27 cellular contexts compared by ENCODE assay signal in genomic region chr11:30990625-30991348, GRCh38.
A peak's percentile ranks its signal among the peaks of the same experiment; 100 is the strongest.
DNase-seq lines count a peak whose midpoint lies in the region; ATAC-seq, FAIRE-seq and TF ChIP-seq lines count a peak whose summit lies in the region.
"Had no signal": no experiment of that assay in that cellular context is flagged by ENCODE, and none has a peak within 500 bp of the region (broad histone marks: within the 10 kb centered on the region; RNA-seq: fewer than 3 reads in every experiment).

No MANE protein-coding gene starts in this region.

- no peaks in the 10 kb centered on the region for H3K79me2 ChIP-seq in HepG2 (ENCODE audit: insufficient read depth, low read length)

- H3K27ac Mint-ChIP-seq in activated T-cell treated with anti-CD3 and anti-CD28 coated beads, Interleukin-2, amount 50 U/mL, for 72 hours: no peak overlapping the region
- H3K27ac Mint-ChIP-seq: activated CD8-positive, alpha-beta memory T cell treated with anti-CD3 and anti-CD28 coated beads, Interleukin-2, amount 10 ng/mL, durations not matched to agents 7 days and 5 days; activated naive CD4-positive, alpha-beta T cell treated with anti-CD3 and anti-CD28 coated beads for 36 hours; nephron progenitor cell; WTC11 had no signal

- H3K9me3 ChIP-seq in liver (ENCODE audit: control insufficient read depth in 4 of 4, low read length in 3 of 4) (no peaks in the 10 kb centered on the region), HepG2 (ENCODE audit: low read length) (no peaks in the 10 kb centered on the region)
- H3K9me3 ChIP-seq: adrenal gland, right atrium auricular region, SJSA1, transverse colon had no signal

- H3K4me1 Mint-ChIP-seq in activated T-cell treated with anti-CD3 and anti-CD28 coated beads, Interleukin-2, amount 50 U/mL, for 72 hours (ENCODE audit: low read depth): no peaks in the 10 kb centered on the region
- H3K4me1 Mint-ChIP-seq: GM23338, nephron progenitor cell had no signal

- H3K4me3 ChIP-seq in liver (ENCODE audit: low read depth in 1 of 3, low read length in 3 of 3) (peak overlapping the region; percentile 3 to 33 (median 3)), HepG2 (replicated peaks in 1 of 3; ENCODE audit: insufficient read depth in 1 of 3, low read depth in 2 of 3, low read length in 3 of 3) (no peak overlapping the region)
- H3K4me3 ChIP-seq: adrenal gland, GM23338, right atrium auricular region, SJSA1, transverse colon had no signal

- H3K36me3 ChIP-seq in liver (ENCODE audit: control insufficient read depth in 4 of 4, insufficient read depth in 3 of 4, low read depth in 1 of 4, low read length in 3 of 4) (no peaks in the 10 kb centered on the region), HepG2 (replicated peaks in 1 of 2; ENCODE audit: control insufficient read depth in 1 of 2, insufficient read depth in 2 of 2, low read length in 2 of 2) (no peaks in the 10 kb centered on the region)
- H3K36me3 ChIP-seq: adrenal gland, brain microvascular endothelial cell, right atrium auricular region, SJSA1, transverse colon had no signal

- no peak for DNase-seq in HepG2 (ENCODE audit: low spot score)
- DNase-seq in NCI-H774 (lab: John Stamatoyannopoulos, UW): peak; percentile 72
- DNase-seq in NCI-H446 (lab: John Stamatoyannopoulos, UW): no peak
- no peak for DNase-seq in activated T-cell treated with anti-CD3 and anti-CD28 coated beads, Interleukin-2, amount 50 U/mL, for 72 hours
- DNase-seq: ACHN; activated CD4-positive, alpha-beta T cell treated with anti-CD3 and anti-CD28 coated beads, Interleukin-2, amount 50 U/mL, for 1 hour; activated CD8-positive, alpha-beta memory T cell treated with anti-CD3 and anti-CD28 coated beads, Interleukin-2, amount 10 ng/mL, durations not matched to agents 7 days and 5 days; activated naive CD4-positive, alpha-beta T cell treated with anti-CD3 and anti-CD28 coated beads for 36 hours; adrenal gland; brain microvascular endothelial cell; Kasumi-1; kidney; MV-4-11; NCI-H524 treated with DMSO at 0.1 percent for 48 hours; nephron progenitor cell; stimulated activated CD4-positive, alpha-beta T cell treated with anti-CD3 and anti-CD28 coated beads, Interleukin-12 subunit alpha, Interleukin-12 subunit beta, amount 100 ng/mL, for 4 hours; stimulated activated CD4-positive, alpha-beta T cell treated with anti-CD3 and anti-CD28 coated beads, Interleukin-4, amount 100 ng/mL, for 1 hour; transverse colon had no signal

- CTCF ChIA-PET in HepG2 (lab: Yijun Ruan, JAX; ENCODE audit: low intra/inter-chr PET ratio, low total read pairs): no interaction called here

- FAIRE-seq in HepG2 (lab: Jason Lieb, UNC) (no peak), islet of Langerhans (lab: Jason Lieb, UNC) (peak; percentile 84)
- FAIRE-seq: kidney, RCC 7860 had no signal

- intact Hi-C loops in HepG2 (cut with micrococcal nuclease; ENCODE audit: unreplicated experiment): no loop called here

- H3K4me1 ChIP-seq in liver (ENCODE audit: control insufficient read depth in 4 of 4, insufficient read depth in 4 of 4, low read length in 3 of 4) (peaks cover 0 to 13% (median 7%) of the 10 kb centered on the region in 4 donors), HepG2 (ENCODE audit: insufficient read depth, low read length) (peaks cover 26% of the 10 kb centered on the region)
- H3K4me1 ChIP-seq: adrenal gland, right atrium auricular region, SJSA1, transverse colon had no signal

- H4K20me1 ChIP-seq in HepG2 (ENCODE audit: insufficient read depth, low read length): no peaks in the 10 kb centered on the region

- H3K4me3 Mint-ChIP-seq in activated T-cell treated with anti-CD3 and anti-CD28 coated beads, Interleukin-2, amount 50 U/mL, for 72 hours: no peak overlapping the region
- H3K4me3 Mint-ChIP-seq: activated CD8-positive, alpha-beta memory T cell treated with anti-CD3 and anti-CD28 coated beads, Interleukin-2, amount 10 ng/mL, durations not matched to agents 7 days and 5 days; activated naive CD4-positive, alpha-beta T cell treated with anti-CD3 and anti-CD28 coated beads for 36 hours; GM23338; nephron progenitor cell; WTC11 had no signal

- ATAC-seq in HepG2 (no peak), GM21526 (IDR thresholded peaks at IDR 0.05; ENCODE audit: low FRiP score, unreplicated experiment) (no peak), GM21619 (IDR thresholded peaks at IDR 0.05; ENCODE audit: unreplicated experiment) (no peak)
- ATAC-seq in activated T-cell treated with anti-CD3 and anti-CD28 coated beads, Interleukin-2, amount 50 U/mL, for 72 hours (replicated peaks in 1 of 2): no peak
- ATAC-seq: activated CD8-positive, alpha-beta memory T cell treated with anti-CD3 and anti-CD28 coated beads, Interleukin-2, amount 10 ng/mL, durations not matched to agents 7 days and 5 days; GM23338; WTC11 had no signal

- peak overlapping the region; percentile 10 to 42 for H3K9ac ChIP-seq in liver (ENCODE audit: low read depth in 1 of 2, low read length in 2 of 2)
- H3K9ac ChIP-seq in HepG2 (ENCODE audit: insufficient read depth, low read depth, low read length): no peak overlapping the region

- TF ChIP-seq EP300 in HepG2 (IDR thresholded peaks at IDR 0.05; ENCODE audit: low read depth in 2 of 2, low read length in 2 of 2): no peak
- TF ChIP-seq EP300 in HepG2 (CRISPR knock-in tag; IDR thresholded peaks at IDR 0.05; ENCODE audit: borderline replicate concordance): no peak

- H3K27ac ChIP-seq in liver (ENCODE audit: low read depth in 1 of 2, low read length in 2 of 2): peak overlapping the region; percentile 74 to 84
- H3K27ac ChIP-seq in HepG2 (ENCODE audit: extremely low read length, insufficient read depth, low read length): no peak overlapping the region
- H3K27ac ChIP-seq: adrenal gland, brain microvascular endothelial cell, right atrium auricular region, SJSA1, transverse colon had no signal

- H2AFZ ChIP-seq in HepG2 (ENCODE audit: low read length): no peak overlapping the region
- H2AFZ ChIP-seq: GM23338 had no signal

- POLR2A ChIA-PET in HepG2 (lab: Yijun Ruan, JAX): no interaction called here

- no peak for TF ChIP-seq POLR2A in HepG2 (IDR thresholded peaks at IDR 0.05; ENCODE audit: insufficient read depth in 1 of 2, low read depth in 2 of 2, low read length in 2 of 2)

- no peaks in the 10 kb centered on the region for H3K36me3 Mint-ChIP-seq in activated T-cell treated with anti-CD3 and anti-CD28 coated beads, Interleukin-2, amount 50 U/mL, for 72 hours (ENCODE audit: insufficient read depth in 2 of 2)
- H3K36me3 Mint-ChIP-seq: activated CD8-positive, alpha-beta memory T cell treated with anti-CD3 and anti-CD28 coated beads, Interleukin-2, amount 10 ng/mL, durations not matched to agents 7 days and 5 days; WTC11 had no signal

- no peaks in the 10 kb centered on the region for H3K27me3 ChIP-seq in liver (ENCODE audit: control insufficient read depth in 4 of 4, insufficient read depth in 4 of 4, low read length in 3 of 4)
- H3K27me3 ChIP-seq in HepG2 (ENCODE audit: control insufficient read depth in 1 of 2, insufficient read depth in 2 of 2, low read length in 2 of 2): no peaks in the 10 kb centered on the region
- H3K27me3 ChIP-seq: adrenal gland, brain microvascular endothelial cell, right atrium auricular region, SJSA1, transverse colon had no signal

- TF ChIP-seq RAD21 in liver (IDR thresholded peaks at IDR 0.05) (no peak), HepG2 (CRISPR knock-in tag; IDR thresholded peaks at IDR 0.05) (no peak)

- in situ Hi-C loops in HepG2 (cut with HindIII; ENCODE audit: extremely low pct_ligation_motif_present, low pct_unique_long_range_greater_than_20kb): no loop called here

- 28% methylated on average over 7 of the region's 7 CpGs for WGBS in liver
- WGBS in HepG2 (ENCODE audit: low lambda C conversion rate): 81% methylated on average over 7 of the region's 7 CpGs

- H3K9me3 Mint-ChIP-seq in activated T-cell treated with anti-CD3 and anti-CD28 coated beads, Interleukin-2, amount 50 U/mL, for 72 hours: no peaks in the 10 kb centered on the region
- H3K9me3 Mint-ChIP-seq: activated naive CD4-positive, alpha-beta T cell treated with anti-CD3 and anti-CD28 coated beads for 36 hours; GM23338; nephron progenitor cell had no signal

- no TSS peak for BruUV-seq in HepG2 (replicated peaks; lab: Mats Ljungman, UMichigan)

- TF ChIP-seq CTCF in liver (IDR thresholded peaks at IDR 0.05; ENCODE audit: low read depth, low read length, missing input control): no peak
- TF ChIP-seq CTCF in HepG2 (CRISPR knock-in tag; IDR thresholded peaks at IDR 0.05): no peak

- no peak overlapping the region for H3K4me2 ChIP-seq in HepG2 (ENCODE audit: low read depth, low read length)
- H3K4me2 ChIP-seq: GM23338 had no signal

- H3K27me3 Mint-ChIP-seq in activated T-cell treated with anti-CD3 and anti-CD28 coated beads, Interleukin-2, amount 50 U/mL, for 72 hours (ENCODE audit: low read depth): no peaks in the 10 kb centered on the region
- H3K27me3 Mint-ChIP-seq: activated CD8-positive, alpha-beta memory T cell treated with anti-CD3 and anti-CD28 coated beads, Interleukin-2, amount 10 ng/mL, durations not matched to agents 7 days and 5 days had no signal

TF ChIP-seq in liver, 16 proteins besides CTCF, POLR2A, EP300 and RAD21 (continues in another document):
- TF ChIP-seq ATF3 (IDR thresholded peaks at IDR 0.05): no peak

TF ChIP-seq in HepG2, 621 proteins besides CTCF, POLR2A, EP300 and RAD21:
- no peak for TF ChIP-seq GMEB1 (CRISPR knock-in tag; IDR thresholded peaks at IDR 0.05; ENCODE audit: borderline replicate concordance)
- TF ChIP-seq GATAD1 (CRISPR knock-in tag; IDR thresholded peaks at IDR 0.05): no peak
- TF ChIP-seq MXI1 (IDR thresholded peaks at IDR 0.05; ENCODE audit: borderline replicate concordance, low read depth, low read length): no peak

Comparison
In these comparisons a context has a peak if more than half of its experiments do, and no peak if none do; other contexts are left out.
1. H3K4me3 ChIP-seq: peak in liver (3 of 3); none in HepG2 (0 of 3).